19 cellular contexts compared by ENCODE assay signal in the genomic region with DNA sequence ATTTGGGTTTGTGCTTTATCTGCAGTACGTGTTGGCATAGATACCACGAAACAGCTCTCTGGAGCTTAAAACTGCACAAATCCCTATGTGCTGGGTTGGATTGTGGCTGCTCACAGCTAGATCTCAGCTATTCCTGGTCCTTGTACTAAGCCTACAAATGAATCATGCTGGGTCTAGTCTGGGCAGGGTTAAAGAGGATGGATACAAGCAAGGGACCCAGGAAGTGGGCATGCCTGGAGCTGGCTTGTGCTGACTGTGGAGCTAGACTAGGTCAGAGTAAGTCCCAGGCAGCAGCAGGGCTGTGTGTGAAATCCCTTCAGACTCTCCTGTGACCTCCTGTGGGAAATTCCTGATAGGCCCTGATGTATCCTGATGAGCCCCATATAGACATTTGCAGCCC. TPM values are rescaled to one million over a fixed set of nuclear protein-coding genes. Genes with fewer than 3 reads are reported as not detected.
A peak's percentile ranks its signal among the peaks of the same experiment; 100 is the strongest.
DNase-seq lines count a peak whose midpoint lies in the region; TF ChIP-seq lines count a peak whose summit lies in the region.
"Had no signal": no experiment of that assay in that cellular context is flagged by ENCODE, and none has a peak within 500 bp of the region (broad histone marks: within the 10 kb centered on the region; RNA-seq: fewer than 3 reads in every experiment).

No MANE protein-coding gene starts in this region.

- H3K4me3 ChIP-seq in NB4 (ENCODE audit: low read depth, low read length): no peak overlapping the region
- peak overlapping the region in 2 of 4 donors; percentile 9 to 42 for H3K4me3 ChIP-seq in esophagus squamous epithelium
- no peak overlapping the region for H3K4me3 ChIP-seq in suprapubic skin
- H3K4me3 ChIP-seq: HAP-1, sigmoid colon, SK-N-MC had no signal

- no peaks in the 10 kb centered on the region for H3K36me3 ChIP-seq in esophagus squamous epithelium
- H3K36me3 ChIP-seq in suprapubic skin: no peaks in the 10 kb centered on the region
- H3K36me3 ChIP-seq: BE2C, HAP-1, sigmoid colon had no signal

- H3K9me3 ChIP-seq in esophagus squamous epithelium: no peaks in the 10 kb centered on the region
- H3K9me3 ChIP-seq in suprapubic skin: no peaks in the 10 kb centered on the region
- H3K9me3 ChIP-seq: BE2C, sigmoid colon had no signal

- DNase-seq in ELR (ENCODE audit: low read depth) (peak; percentile 17), NB4 (ENCODE audit: low read depth) (peak; percentile 47), esophagus squamous epithelium (lab: John Stamatoyannopoulos, UW) (no peak), suprapubic skin (ENCODE audit: low spot score in 2 of 2) (no peak), NCI-H1436 (lab: John Stamatoyannopoulos, UW) (no peak), progenitor cell of endocrine pancreas (ENCODE audit: low spot score, unreplicated experiment) (no peak), NCI-H1092 (lab: John Stamatoyannopoulos, UW) (no peak)
- DNase-seq: activated CD4-positive, alpha-beta T cell treated with anti-CD3 and anti-CD28 coated beads for 48 hours; activated gamma-delta T cell treated with Interleukin-2 at 50 U/mL for 16 hours; BE2C; effector memory CD8-positive, alpha-beta T cell; Kasumi-1; NCI-H2081; sigmoid colon; stimulated activated CD4-positive, alpha-beta T cell treated with anti-CD3 and anti-CD28 coated beads, Interleukin-2, amount 100 ng/mL, for 48 hours; substantia nigra had no signal

- H3K9me3 Mint-ChIP-seq in progenitor cell of endocrine pancreas (ENCODE audit: low read depth): peaks cover 18% of the 10 kb centered on the region
- H3K9me3 Mint-ChIP-seq: effector memory CD8-positive, alpha-beta T cell had no signal

- peaks cover 5% of the 10 kb centered on the region for H3K36me3 Mint-ChIP-seq in progenitor cell of endocrine pancreas (ENCODE audit: insufficient read depth)

- TF ChIP-seq POLR2A in NB4 (IDR thresholded peaks at IDR 0.05; ENCODE audit: extremely low read depth, insufficient read length): no peak
- TF ChIP-seq POLR2A in esophagus squamous epithelium (IDR thresholded peaks at IDR 0.05): no peak
- TF ChIP-seq POLR2A in suprapubic skin (IDR thresholded peaks at IDR 0.05): no peak

- H3K27me3 ChIP-seq in esophagus squamous epithelium (peaks cover 0 to 73% (median 7%) of the 10 kb centered on the region in 4 donors), suprapubic skin (peaks cover 32% of the 10 kb centered on the region)
- H3K27me3 ChIP-seq: BE2C had no signal

- peaks cover 32% of the 10 kb centered on the region for H3K27me3 Mint-ChIP-seq in progenitor cell of endocrine pancreas

- H3K4me1 ChIP-seq in esophagus squamous epithelium (peaks cover 32 to 64% (median 35%) of the 10 kb centered on the region in 3 donors), suprapubic skin (peaks cover 49% of the 10 kb centered on the region)
- H3K4me1 ChIP-seq: BE2C, HAP-1 had no signal

- no peak overlapping the region for H3K4me3 Mint-ChIP-seq in progenitor cell of endocrine pancreas (ENCODE audit: low read depth)
- H3K4me3 Mint-ChIP-seq: effector memory CD8-positive, alpha-beta T cell had no signal

- no peak for TF ChIP-seq CTCF in NB4 (IDR thresholded peaks at IDR 0.05; ENCODE audit: low read depth, low read length)
- TF ChIP-seq CTCF in esophagus squamous epithelium (IDR thresholded peaks at IDR 0.05): no peak
- TF ChIP-seq CTCF in suprapubic skin (IDR thresholded peaks at IDR 0.05): no peak
- TF ChIP-seq CTCF in progenitor cell of endocrine pancreas (IDR thresholded peaks at IDR 0.05; ENCODE audit: unreplicated experiment): no peak

- no peak overlapping the region for H3K27ac Mint-ChIP-seq in progenitor cell of endocrine pancreas
- H3K27ac Mint-ChIP-seq: effector memory CD8-positive, alpha-beta T cell had no signal

- WGBS in esophagus squamous epithelium, 2 donors: 37 to 38% methylated on average over 2 of the region's 2 CpGs
- WGBS in suprapubic skin: 48% methylated on average over 2 of the region's 2 CpGs

- no peak for TF ChIP-seq EP300 in suprapubic skin (IDR thresholded peaks at IDR 0.05)

- H3K27ac ChIP-seq in esophagus squamous epithelium: peak overlapping the region; percentile 77 to 85 (median 80)
- H3K27ac ChIP-seq in suprapubic skin: peak overlapping the region; percentile 76
- H3K27ac ChIP-seq: sigmoid colon, SK-N-MC had no signal

- peaks cover 5% of the 10 kb centered on the region for H3K4me1 Mint-ChIP-seq in progenitor cell of endocrine pancreas (ENCODE audit: low read depth)

- intact Hi-C loops in esophagus squamous epithelium (cut with DNase I): no loop called here

RNA-seq across cellular contexts. Expression of a gene that starts 3.9 kb away (rescaled TPM):
- total RNA-seq in esophagus squamous epithelium (10 to 100 TPM in 1 of 4 donors, 1 to 10 TPM in 3; 4.0 to 11.7 (median 4.7) TPM), suprapubic skin (1 to 10 TPM; 1.1 to 2.7 (median 1.5) TPM), progenitor cell of endocrine pancreas (9.2 and 9.4 TPM in 2 replicates)

RNA-seq across cellular contexts. Expression of a gene that starts 42.8 kb away (rescaled TPM):
- total RNA-seq in esophagus squamous epithelium (not detected), suprapubic skin (not detected), progenitor cell of endocrine pancreas (not detected in 2 replicates)
- total RNA-seq: mucosa of gallbladder, sigmoid colon had no signal

Comparison
In these comparisons a context has a peak if more than half of its experiments do, and no peak if none do; other contexts are left out.
1. DNase-seq: peak in ELR (single experiment) and NB4 (single experiment); none in esophagus squamous epithelium (single experiment), suprapubic skin (0 of 2), NCI-H1436 (single experiment), progenitor cell of endocrine pancreas (single experiment) and NCI-H1092 (single experiment).